In the genomic region with DNA sequence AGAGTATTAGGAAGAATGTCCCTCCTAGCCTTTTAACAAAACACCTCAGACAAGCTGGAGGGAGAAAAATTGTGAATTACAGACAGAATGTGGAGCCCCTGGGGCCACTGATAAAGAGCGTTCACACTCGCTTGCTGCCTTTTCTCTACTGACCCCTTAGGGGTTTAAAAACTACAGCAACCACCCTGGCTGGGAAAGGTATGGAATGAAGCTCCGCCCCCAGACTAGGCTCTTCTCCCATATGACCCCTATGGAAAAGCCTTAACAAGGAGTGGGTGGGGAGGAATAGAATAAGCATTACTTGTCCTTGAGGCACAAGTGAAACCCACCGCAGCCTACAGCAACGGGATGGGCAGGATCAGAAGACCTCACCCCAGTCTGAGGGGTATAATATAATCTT, we compare ENCODE assay signal across 26 cellular contexts. TPM values are rescaled to one million over a fixed set of nuclear protein-coding genes. Genes with fewer than 3 reads are reported as not detected.
A peak's percentile ranks its signal among the peaks of the same experiment; 100 is the strongest.
DNase-seq lines count a peak whose midpoint lies in the region; ATAC-seq, FAIRE-seq and TF ChIP-seq lines count a peak whose summit lies in the region.
"Had no signal": no experiment of that assay in that cellular context is flagged by ENCODE, and none has a peak within 500 bp of the region (broad histone marks: within the 10 kb centered on the region; RNA-seq: fewer than 3 reads in every experiment).

No MANE protein-coding gene starts in this region.

- H3K36me3 Mint-ChIP-seq in neural crest cell (ENCODE audit: low read depth) = peaks cover 48% of the 10 kb centered on the region
- no peaks in the 10 kb centered on the region for H3K36me3 Mint-ChIP-seq in activated T-cell treated with anti-CD3 and anti-CD28 coated beads, Interleukin-2, amount 50 U/mL, for 24 hours (ENCODE audit: low read depth)
- H3K36me3 Mint-ChIP-seq: activated naive CD4-positive, alpha-beta T cell treated with anti-CD3 and anti-CD28 coated beads, Interleukin-2, amount 10 ng/mL, durations not matched to agents 7 days and 5 days had no signal

- no peak for TF ChIP-seq RAD21 in K562 (CRISPR knock-in tag; conservative IDR thresholded peaks at IDR 0.05 in 1 of 2, IDR thresholded peaks at IDR 0.05 in 1 of 2)

- TF ChIP-seq POLR2A in K562 (conservative IDR thresholded peaks at IDR 0.05) = no peak

- H3K27me3 ChIP-seq in H7 (ENCODE audit: control insufficient read depth, insufficient read depth, low read length) (no peaks in the 10 kb centered on the region), K562 (ENCODE audit: control insufficient read depth in 2 of 2, insufficient read depth in 2 of 2, low read length in 2 of 2) (no peaks in the 10 kb centered on the region)
- H3K27me3 ChIP-seq: BLaER1 treated with 17β-estradiol and CSF1 and Interleukin-3, amounts not matched to agents 10 nM and 100 nM; dorsolateral prefrontal cortex; uterus had no signal

- H2AFZ ChIP-seq in K562 (ENCODE audit: low read depth, low read length) = no peak overlapping the region

- CTCF ChIA-PET in K562 (lab: Yijun Ruan, JAX; ENCODE audit: low intra/inter-chr PET ratio) = no interaction called here

- no peaks in the 10 kb centered on the region for H3K36me3 ChIP-seq in H7 (replicated peaks; ENCODE audit: control insufficient read depth, insufficient read depth, low read length)
- no peaks in the 10 kb centered on the region for H3K36me3 ChIP-seq in K562 (ENCODE audit: control insufficient read depth, insufficient read depth, low read length)
- H3K36me3 ChIP-seq: uterus had no signal

- WGBS in K562 (ENCODE audit: insufficient coverage, low coverage, missing lambda C conversion rate) = 89% methylated on average over 5 of the region's 5 CpGs

- POLR2A ChIA-PET in K562 (lab: Yijun Ruan, JAX) = interaction anchor here (0.7 to 1.0 kb wide), 3 partner anchors 19 to 1752 kb away, joined by 3 to 4 read pairs (median 3); no protein-coding TSS in a partner anchor

- in situ Hi-C loops in K562 (cut with MboI) = no loop called here

- H3K4me3 Mint-ChIP-seq in neural crest cell = no peak overlapping the region
- H3K4me3 Mint-ChIP-seq in activated T-cell treated with anti-CD3 and anti-CD28 coated beads, Interleukin-2, amount 50 U/mL, for 24 hours = no peak overlapping the region
- H3K4me3 Mint-ChIP-seq: activated CD8-positive, alpha-beta T cell treated with anti-CD3 and anti-CD28 coated beads for 36 hours; activated naive CD4-positive, alpha-beta T cell treated with anti-CD3 and anti-CD28 coated beads, Interleukin-2, amount 10 ng/mL, durations not matched to agents 7 days and 5 days; nephron had no signal

- H3K27me3 Mint-ChIP-seq in neural crest cell (ENCODE audit: low read depth) = no peaks in the 10 kb centered on the region
- H3K27me3 Mint-ChIP-seq in activated T-cell treated with anti-CD3 and anti-CD28 coated beads, Interleukin-2, amount 50 U/mL, for 24 hours = no peaks in the 10 kb centered on the region
- H3K27me3 Mint-ChIP-seq: activated CD8-positive, alpha-beta T cell treated with anti-CD3 and anti-CD28 coated beads for 36 hours; activated naive CD4-positive, alpha-beta T cell treated with anti-CD3 and anti-CD28 coated beads, Interleukin-2, amount 10 ng/mL, durations not matched to agents 7 days and 5 days had no signal

- no peak for FAIRE-seq in K562 (lab: Jason Lieb, UNC)

- H3K27ac Mint-ChIP-seq in neural crest cell (ENCODE audit: unreplicated experiment) = peak overlapping the region; percentile 67
- no peak overlapping the region for H3K27ac Mint-ChIP-seq in activated T-cell treated with anti-CD3 and anti-CD28 coated beads, Interleukin-2, amount 50 U/mL, for 24 hours
- H3K27ac Mint-ChIP-seq: activated CD8-positive, alpha-beta T cell treated with anti-CD3 and anti-CD28 coated beads for 36 hours; activated naive CD4-positive, alpha-beta T cell treated with anti-CD3 and anti-CD28 coated beads, Interleukin-2, amount 10 ng/mL, durations not matched to agents 7 days and 5 days; nephron had no signal

- intact Hi-C loops in K562 (cut with micrococcal nuclease) = no loop called here

- H3K4me2 ChIP-seq in K562 (ENCODE audit: insufficient read depth, low read length) = no peak overlapping the region
- H3K4me2 ChIP-seq: BLaER1 treated with 17β-estradiol and CSF1 and Interleukin-3, amounts not matched to agents 10 nM and 100 nM had no signal

- no peak overlapping the region for H3K9ac ChIP-seq in K562 (ENCODE audit: insufficient read depth in 1 of 2, low read depth in 2 of 2, low read length in 2 of 2)
- H3K9ac ChIP-seq: BLaER1 treated with 17β-estradiol and CSF1 and Interleukin-3, amounts not matched to agents 10 nM and 100 nM had no signal

- H3K9me1 ChIP-seq in K562 (ENCODE audit: control insufficient read depth, insufficient read depth, low read length) = no peaks in the 10 kb centered on the region

- H3K79me2 ChIP-seq in K562 (ENCODE audit: control insufficient read depth, insufficient read depth, low read length) = peaks cover 17% of the 10 kb centered on the region

- no peak overlapping the region for H3K27ac ChIP-seq in K562 (ENCODE audit: extremely low read depth, low read depth, low read length)
- H3K27ac ChIP-seq: BLaER1 treated with 17β-estradiol and CSF1 and Interleukin-3, amounts not matched to agents 10 nM and 100 nM; uterus had no signal

- no peaks in the 10 kb centered on the region for H4K20me1 ChIP-seq in K562 (replicated peaks; ENCODE audit: control insufficient read depth, insufficient read depth, low read length)

- ATAC-seq in K562 (peak; percentile 53; the same call in 2 of the 3 replicates), HG03521 (IDR thresholded peaks at IDR 0.05; ENCODE audit: unreplicated experiment) (no peak)
- ATAC-seq: activated CD8-positive, alpha-beta T cell treated with anti-CD3 and anti-CD28 coated beads for 36 hours; sciatic nerve had no signal

- peaks cover 10% of the 10 kb centered on the region for H3K9me3 Mint-ChIP-seq in neural crest cell
- no peaks in the 10 kb centered on the region for H3K9me3 Mint-ChIP-seq in activated T-cell treated with anti-CD3 and anti-CD28 coated beads, Interleukin-2, amount 50 U/mL, for 24 hours
- H3K9me3 Mint-ChIP-seq: activated CD8-positive, alpha-beta T cell treated with anti-CD3 and anti-CD28 coated beads for 36 hours; activated naive CD4-positive, alpha-beta T cell treated with anti-CD3 and anti-CD28 coated beads, Interleukin-2, amount 10 ng/mL, durations not matched to agents 7 days and 5 days had no signal

- BruUV-seq in K562 (replicated peaks; lab: Mats Ljungman, UMichigan) = no TSS peak

- no peak for TF ChIP-seq EP300 in K562 (IDR thresholded peaks at IDR 0.05; ENCODE audit: low read length)

- H3K4me1 Mint-ChIP-seq in neural crest cell = peaks cover 20% of the 10 kb centered on the region
- peaks cover 12% of the 10 kb centered on the region for H3K4me1 Mint-ChIP-seq in activated T-cell treated with anti-CD3 and anti-CD28 coated beads, Interleukin-2, amount 50 U/mL, for 24 hours (ENCODE audit: low read depth)
- H3K4me1 Mint-ChIP-seq: activated naive CD4-positive, alpha-beta T cell treated with anti-CD3 and anti-CD28 coated beads, Interleukin-2, amount 10 ng/mL, durations not matched to agents 7 days and 5 days had no signal

- no peaks in the 10 kb centered on the region for H3K4me1 ChIP-seq in K562 (replicated peaks in 1 of 2; ENCODE audit: control insufficient read depth in 2 of 2, insufficient read depth in 2 of 2, low read length in 2 of 2)

- no peak overlapping the region for H3K4me3 ChIP-seq in H7 (ENCODE audit: insufficient read depth, low read depth, low read length)
- no peak overlapping the region for H3K4me3 ChIP-seq in K562
- H3K4me3 ChIP-seq: BLaER1 treated with 17β-estradiol and CSF1 and Interleukin-3, amounts not matched to agents 10 nM and 100 nM; dorsolateral prefrontal cortex; uterus had no signal

- TF ChIP-seq CTCF in K562 (IDR thresholded peaks at IDR 0.05 in 2 of 3, conservative IDR thresholded peaks at IDR 0.05 in 1 of 3; ENCODE audit: insufficient read depth in 2 of 3, low read depth in 1 of 3, low read length in 3 of 3) (no peak), neural crest cell (conservative IDR thresholded peaks at IDR 0.05) (no peak)

- H3K9me3 ChIP-seq in K562 (replicated peaks; ENCODE audit: control insufficient read depth, insufficient read depth, low read depth, low read length) = no peaks in the 10 kb centered on the region
- H3K9me3 ChIP-seq: uterus had no signal

- DNase-seq in H7 (peak; percentile 65), K562 (ENCODE audit: extremely low read depth in 1 of 4, low spot score in 3 of 4) (no peak), iPS DF 4.7 (ENCODE audit: extremely low read depth, low spot score) (peak; percentile 30), neural crest cell (ENCODE audit: low read depth, low spot score) (no peak), NCI-H226 (no peak)
- DNase-seq in stimulated activated CD4-positive, alpha-beta T cell treated with anti-CD3 and anti-CD28 coated beads, Interleukin-2, amount 100 ng/mL, for 48 hours = no peak
- DNase-seq in activated T-cell treated with anti-CD3 and anti-CD28 coated beads, Interleukin-2, amount 50 U/mL, for 24 hours = no peak
- DNase-seq: activated CD8-positive, alpha-beta T cell treated with anti-CD3 and anti-CD28 coated beads for 36 hours; activated naive CD4-positive, alpha-beta T cell treated with anti-CD3 and anti-CD28 coated beads, Interleukin-2, amount 10 ng/mL, durations not matched to agents 7 days and 5 days; activated T-cell treated with anti-CD3 and anti-CD28 coated beads, Interleukin-2, amount 50 U/mL, for 1 hour; caudate nucleus; dorsolateral prefrontal cortex; EL; erythroblast; foreskin fibroblast; GOT3; hypothalamus; NCI-H1694; NCI-H2171 treated with DMSO at 0.1 percent for 48 hours; NCI-H526; T-helper 9 cell; uterus had no signal

TF ChIP-seq in K562, 482 proteins besides CTCF, POLR2A, EP300 and RAD21 (continues in another document):
- TF ChIP-seq NR2C1 (IDR thresholded peaks at IDR 0.05) = no peak
- TF ChIP-seq NR2C1 (tag; IDR thresholded peaks at IDR 0.05) = no peak

RNA-seq across cellular contexts. Expression of a gene that starts 26.3 kb away (rescaled TPM):
- total RNA-seq in H7 (2014; rRNA removed; shearing (Covaris generic)) = 9.9 and 14.4 TPM in 2 replicates
- total RNA-seq in K562 (2011; cell fraction: chromatin; rRNA removed; ENCODE audit: low replicate concordance) = 5.9 and 20.5 TPM in 2 replicates
- 4.0 and 5.9 TPM in 2 replicates for total RNA-seq in K562 (2011; cell fraction: nucleolus; rRNA removed)
- 8.0 and 10.3 TPM in 2 replicates for total RNA-seq in K562 (2011; cell fraction: nucleoplasm; rRNA removed)
- total RNA-seq in K562 (2014; rRNA removed) = 5.0 and 5.2 TPM in 2 replicates
- total RNA-seq in K562 (2014; rRNA removed; fragmentation: Illumina TruSeq; extraction: Trizol) = 6.7 and 7.1 TPM in 2 replicates
- total RNA-seq in K562 (2015; rRNA removed; fragmentation: Illumina TruSeq; extraction: Trizol) = 7.8 TPM in 2 replicates
- 7.5 and 8.0 TPM in 2 replicates for total RNA-seq in K562 (2021)
- polyA plus RNA-seq in K562 (2011; rRNA removed) = 6.2 TPM in 2 replicates
- polyA plus RNA-seq in K562 (2011; cell fraction: cytosol; rRNA removed) = 1.4 and 3.5 TPM in 2 replicates
- polyA plus RNA-seq in K562 (2011; cell fraction: nucleus; rRNA removed) = 4.7 and 6.6 TPM in 2 replicates
- polyA plus RNA-seq in K562 (2012) = 4.3 and 5.9 TPM in 2 replicates
- 5.6 and 6.3 TPM in 2 replicates for polyA plus RNA-seq in K562 (2014; fragmentation: Illumina TruSeq; extraction: Trizol)
- 1 to 10 TPM; 2.0 TPM for polyA plus RNA-seq in K562 (2014; fragmentation: Nextera tagmentation; extraction: Ambion mirVana)
- polyA plus RNA-seq in K562 (2014; rRNA removed) = 3.7 and 3.9 TPM in 2 replicates
- 43.3 and 50.5 TPM in 2 replicates for polyA minus RNA-seq in K562 (2011; rRNA and poly(A)+ RNA removed)
- 9.6 and 10.3 TPM in 2 replicates for polyA minus RNA-seq in K562 (2011; cell fraction: cytosol; rRNA and poly(A)+ RNA removed)
- polyA minus RNA-seq in K562 (2011; cell fraction: nucleus; rRNA and poly(A)+ RNA removed) = 12.1 and 28.3 TPM in 2 replicates
- 26.9 and 29.3 TPM in 2 replicates for total RNA-seq in neural crest cell

Comparison
In these comparisons a context has a peak if more than half of its experiments do, and no peak if none do; other contexts are left out.
1. DNase-seq: peak in H7 (single experiment) and iPS DF 4.7 (single experiment); none in K562 (0 of 4), neural crest cell (single experiment), NCI-H226 (single experiment), stimulated activated CD4-positive, alpha-beta T cell treated with anti-CD3 and anti-CD28 coated beads, Interleukin-2, amount 100 ng/mL, for 48 hours (0 of 2) and activated T-cell treated with anti-CD3 and anti-CD28 coated beads, Interleukin-2, amount 50 U/mL, for 24 hours (single experiment).